Comparison of ENCODE assay signal across 24 cellular contexts in the genomic region with DNA sequence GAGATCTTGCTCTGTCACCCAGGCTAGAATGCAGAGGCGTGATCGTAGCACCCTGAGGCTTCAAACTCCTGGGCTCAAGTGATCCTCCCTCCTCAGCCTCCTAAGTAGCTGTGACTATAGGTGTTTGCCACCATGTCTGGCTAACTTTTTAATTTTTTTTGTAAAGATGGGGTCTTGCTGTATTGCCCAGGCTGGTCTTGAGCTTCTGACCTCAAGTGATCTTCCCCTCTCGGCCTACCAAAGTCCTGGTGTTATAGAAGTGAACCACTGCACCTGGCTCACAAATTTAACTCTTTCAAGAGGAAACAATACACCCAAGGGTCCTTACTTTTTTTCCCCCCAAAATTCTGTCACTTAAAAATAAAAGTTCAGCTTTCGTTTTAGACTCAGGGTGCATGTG.
"Had no signal": no experiment of that assay in that cellular context is flagged by ENCODE, and none has a peak within 500 bp of the region (broad histone marks: within the 10 kb centered on the region; RNA-seq: fewer than 3 reads in every experiment).

No MANE protein-coding gene starts in this region.

- H3K9me3 ChIP-seq: esophagus squamous epithelium, psoas muscle, testis, uterus had no signal

- H3K4me1 ChIP-seq: parathyroid adenoma, uterus had no signal

- H3K36me3 ChIP-seq: esophagus squamous epithelium, uterus had no signal

- H3K4me3 Mint-ChIP-seq: activated T-helper 17 cell treated with anti-CD3 and anti-CD28 coated beads, Interleukin-2, amount 50 U/mL, for 72 hours; central memory CD8-positive, alpha-beta T cell; nephron progenitor cell; T-helper 2 cell treated with Interferon-gamma antibody and Interleukin-4, amounts not matched to agents 5 μg/mL and 100 μg/mL, for 36 hours had no signal

- H3K4me3 ChIP-seq: esophagus squamous epithelium, psoas muscle, testis, uterus had no signal

- H3K9ac ChIP-seq: parathyroid adenoma had no signal

- DNase-seq: activated CD4-positive, alpha-beta T cell treated with anti-CD3 and anti-CD28 coated beads for 48 hours; activated CD4-positive, alpha-beta T cell treated with anti-CD3 and anti-CD28 coated beads, Interleukin-2, amount 50 U/mL, for 48 hours; activated CD8-positive, alpha-beta memory T cell treated with anti-CD3 and anti-CD28 coated beads, Interleukin-2, amount 50 U/mL, for 4 hours; activated gamma-delta T cell treated with Interleukin-2 at 50 U/mL for 16 hours; activated naive CD4-positive, alpha-beta T cell treated with anti-CD3 and anti-CD28 coated beads, Interleukin-2, amount 50 U/mL, for 16 hours; activated T-cell treated with anti-CD3 and anti-CD28 coated beads, Interleukin-2, amount 50 U/mL, for 1 hour; dermis blood vessel endothelial cell; effector CD4-positive, alpha-beta T cell; esophagus squamous epithelium; left cardiac atrium; left ventricle myocardium superior; nephron progenitor cell; nucleus accumbens; psoas muscle; stimulated activated CD4-positive, alpha-beta T cell treated with anti-CD3 and anti-CD28 coated beads, Interleukin-15, amount 100 ng/mL, for 24 hours; stimulated activated CD4-positive, alpha-beta T cell treated with anti-CD3 and anti-CD28 coated beads, Interleukin-2, amount 100 ng/mL, for 24 hours; stimulated activated naive CD8-positive, alpha-beta T cell treated with anti-CD3 and anti-CD28 coated beads, Interleukin-15, Interleukin-2, amounts not matched to agents 100 U/mL and 50 U/mL, for 24 hours; testis; trophoblast cell; uterus had no signal

- H3K9me3 Mint-ChIP-seq: activated T-helper 17 cell treated with anti-CD3 and anti-CD28 coated beads, Interleukin-2, amount 50 U/mL, for 72 hours; central memory CD8-positive, alpha-beta T cell; nephron progenitor cell; T-helper 2 cell treated with Interferon-gamma antibody and Interleukin-4, amounts not matched to agents 5 μg/mL and 100 μg/mL, for 36 hours had no signal

- ATAC-seq: activated T-helper 17 cell treated with anti-CD3 and anti-CD28 coated beads, Interleukin-2, amount 50 U/mL, for 72 hours; left cardiac atrium; left ventricle myocardium superior; psoas muscle; stimulated activated naive CD8-positive, alpha-beta T cell treated with anti-CD3 and anti-CD28 coated beads, Interleukin-15, Interleukin-2, amounts not matched to agents 100 U/mL and 50 U/mL, for 24 hours had no signal

- H3K27ac ChIP-seq: esophagus squamous epithelium, parathyroid adenoma, psoas muscle, testis, uterus had no signal

- H3K27ac Mint-ChIP-seq: activated T-helper 17 cell treated with anti-CD3 and anti-CD28 coated beads, Interleukin-2, amount 50 U/mL, for 72 hours; nephron progenitor cell; T-helper 2 cell treated with Interferon-gamma antibody and Interleukin-4, amounts not matched to agents 5 μg/mL and 100 μg/mL, for 36 hours had no signal

- H3K27me3 ChIP-seq: esophagus squamous epithelium, testis, uterus had no signal

- H3K79me2 ChIP-seq: parathyroid adenoma had no signal

- H2AFZ ChIP-seq: parathyroid adenoma had no signal

- H3K27me3 Mint-ChIP-seq: activated T-helper 17 cell treated with anti-CD3 and anti-CD28 coated beads, Interleukin-2, amount 50 U/mL, for 72 hours; central memory CD8-positive, alpha-beta T cell had no signal
